ENCODE assay signal across 9 cellular contexts in the genomic region with DNA sequence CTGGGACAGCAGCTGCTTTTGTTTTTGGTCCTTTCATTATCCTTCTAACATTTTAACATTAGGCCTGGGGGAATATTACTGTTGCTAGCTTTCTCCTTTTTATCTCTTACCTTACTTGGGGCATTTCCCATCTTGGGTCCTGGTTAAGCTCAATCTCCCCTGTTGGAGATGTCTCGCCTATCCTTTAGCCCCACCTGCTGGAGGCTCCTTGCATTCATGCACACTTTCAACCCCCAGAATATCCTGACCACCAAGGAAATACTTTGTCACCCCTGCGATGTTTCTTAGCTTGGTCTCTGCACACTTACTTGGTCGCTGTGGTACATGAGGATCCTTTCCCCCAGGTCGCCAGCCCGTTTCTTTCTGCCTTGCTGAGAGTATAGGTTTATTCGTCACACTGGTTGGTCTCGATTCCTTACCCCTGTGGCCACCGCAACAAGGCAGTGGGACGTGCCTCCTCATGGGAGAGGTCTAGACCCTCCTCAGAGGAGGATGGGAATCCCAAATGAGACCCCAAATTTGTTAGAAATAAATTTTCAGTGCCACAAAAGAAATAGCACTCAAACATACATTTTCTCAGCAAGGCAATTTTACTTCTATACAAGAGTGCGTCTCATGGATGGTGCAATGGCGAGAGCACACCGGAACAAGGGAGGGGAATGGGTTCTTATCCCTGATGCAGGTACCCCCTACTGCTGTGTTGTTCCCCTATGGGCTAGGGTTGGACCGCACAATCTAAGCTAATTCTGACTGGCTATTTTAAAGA. TPM values are rescaled to one million over a fixed set of nuclear protein-coding genes. Genes with fewer than 3 reads are reported as not detected.
DNase-seq lines count a peak whose midpoint lies in the region; ATAC-seq and TF ChIP-seq lines count a peak whose summit lies in the region.
"Had no signal": no experiment of that assay in that cellular context is flagged by ENCODE, and none has a peak within 500 bp of the region (broad histone marks: within the 10 kb centered on the region; RNA-seq: fewer than 3 reads in every experiment).

No MANE protein-coding gene starts in this region.

- no peaks in the 10 kb centered on the region for H3K27me3 Mint-ChIP-seq in natural killer cell (ENCODE audit: low read depth in 2 of 2)
- H3K27me3 Mint-ChIP-seq in natural killer cell treated with Interleukin-12 subunit alpha and Interleukin-12 subunit beta and Interleukin-15 and Interleukin-18, amount 100 ng/mL, for 72 hours: no peaks in the 10 kb centered on the region
- peaks cover 2% of the 10 kb centered on the region for H3K27me3 Mint-ChIP-seq in neural progenitor cell (ENCODE audit: insufficient read depth, low read depth)

- H2AFZ ChIP-seq in neural progenitor cell (replicated peaks): no peak overlapping the region

- TF ChIP-seq CTCF in natural killer cell (IDR thresholded peaks at IDR 0.05) (peak; percentile 56), WERI-Rb-1 (IDR thresholded peaks at IDR 0.05; ENCODE audit: low read depth, low read length) (peak; percentile 67), neural progenitor cell (IDR thresholded peaks at IDR 0.05) (peak; percentile 85)

- H4K20me1 ChIP-seq in neural progenitor cell (ENCODE audit: low read depth): no peaks in the 10 kb centered on the region

- no peak overlapping the region for H3K4me3 ChIP-seq in WERI-Rb-1 (ENCODE audit: low read depth, low read length)
- no peak overlapping the region for H3K4me3 ChIP-seq in neural progenitor cell

- peaks cover 14% of the 10 kb centered on the region for H3F3A ChIP-seq in neural progenitor cell (ENCODE audit: low read depth)

- intact Hi-C loops in natural killer cell (cut with micrococcal nuclease): loop anchor here (1.0 kb wide), 1 partner anchor 186 kb away; no protein-coding TSS in a partner anchor

- H3K9ac ChIP-seq in neural progenitor cell: no peak overlapping the region

- H3K9me3 ChIP-seq in WERI-Rb-1 (ENCODE audit: severe bottlenecking) (no peaks in the 10 kb centered on the region), neural progenitor cell (ENCODE audit: low read depth) (no peaks in the 10 kb centered on the region)

- ATAC-seq in natural killer cell (no peak), HG03439 (IDR thresholded peaks at IDR 0.05; ENCODE audit: unreplicated experiment) (no peak), HG03354 (IDR thresholded peaks at IDR 0.05; ENCODE audit: poor library complexity, severe bottlenecking, unreplicated experiment) (no peak)
- no peak for ATAC-seq in natural killer cell treated with Interleukin-12 subunit alpha and Interleukin-12 subunit beta and Interleukin-15 and Interleukin-18, amount 100 ng/mL, for 72 hours
- ATAC-seq: left colon had no signal

- H3K36me3 Mint-ChIP-seq in natural killer cell: no peaks in the 10 kb centered on the region
- peaks cover 5% of the 10 kb centered on the region for H3K36me3 Mint-ChIP-seq in natural killer cell treated with Interleukin-12 subunit alpha and Interleukin-12 subunit beta and Interleukin-15 and Interleukin-18, amount 100 ng/mL, for 72 hours
- H3K36me3 Mint-ChIP-seq in neural progenitor cell: peaks cover 23% of the 10 kb centered on the region

- H3K27ac Mint-ChIP-seq in natural killer cell: no peak overlapping the region
- H3K27ac Mint-ChIP-seq in natural killer cell treated with Interleukin-12 subunit alpha and Interleukin-12 subunit beta and Interleukin-15 and Interleukin-18, amount 100 ng/mL, for 72 hours: no peak overlapping the region
- H3K27ac Mint-ChIP-seq in neural progenitor cell: no peak overlapping the region

- H3K4me1 Mint-ChIP-seq in natural killer cell (peaks cover 0 to 5% of the 10 kb centered on the region in 2 donors), neural progenitor cell (no peaks in the 10 kb centered on the region)
- peaks cover 5 to 7% of the 10 kb centered on the region in 2 donors for H3K4me1 Mint-ChIP-seq in natural killer cell treated with Interleukin-12 subunit alpha and Interleukin-12 subunit beta and Interleukin-15 and Interleukin-18, amount 100 ng/mL, for 72 hours (ENCODE audit: low read depth in 2 of 2)

- H3K27me3 ChIP-seq in WERI-Rb-1 (ENCODE audit: insufficient read depth, low read depth, severe bottlenecking) (no peaks in the 10 kb centered on the region), neural progenitor cell (peaks cover 23% of the 10 kb centered on the region)

- H3K36me3 ChIP-seq in WERI-Rb-1: peaks cover 49% of the 10 kb centered on the region
- no peaks in the 10 kb centered on the region for H3K36me3 ChIP-seq in neural progenitor cell

- no peak overlapping the region for H3K4me3 Mint-ChIP-seq in natural killer cell
- H3K4me3 Mint-ChIP-seq in natural killer cell treated with Interleukin-12 subunit alpha and Interleukin-12 subunit beta and Interleukin-15 and Interleukin-18, amount 100 ng/mL, for 72 hours: no peak overlapping the region
- no peak overlapping the region for H3K4me3 Mint-ChIP-seq in neural progenitor cell

- no peak overlapping the region for H3K27ac ChIP-seq in WERI-Rb-1
- H3K27ac ChIP-seq in neural progenitor cell: no peak overlapping the region

- no peaks in the 10 kb centered on the region for H3K4me1 ChIP-seq in neural progenitor cell

- peak; percentile 50 for DNase-seq in natural killer cell
- DNase-seq in natural killer cell treated with Interleukin-12 subunit alpha and Interleukin-12 subunit beta and Interleukin-15 and Interleukin-18, amount 100 ng/mL, for 72 hours (ENCODE audit: low spot score): no peak
- DNase-seq in WERI-Rb-1: peak; percentile 56
- peak; percentile 42 for DNase-seq in cerebellar cortex (ENCODE audit: low spot score)
- peak; percentile 77 for DNase-seq in neural progenitor cell (ENCODE audit: low spot score)
- DNase-seq in NCI-H1436 treated with DMSO at 0.1 percent for 48 hours (lab: John Stamatoyannopoulos, UW): no peak

- no peaks in the 10 kb centered on the region for H3K79me2 ChIP-seq in neural progenitor cell (ENCODE audit: low read depth)

- H3K9me3 Mint-ChIP-seq in natural killer cell (no peaks in the 10 kb centered on the region), neural progenitor cell (no peaks in the 10 kb centered on the region)
- H3K9me3 Mint-ChIP-seq in natural killer cell treated with Interleukin-12 subunit alpha and Interleukin-12 subunit beta and Interleukin-15 and Interleukin-18, amount 100 ng/mL, for 72 hours: no peaks in the 10 kb centered on the region

- no peak overlapping the region for H3K4me2 ChIP-seq in neural progenitor cell

RNA-seq across cellular contexts. Expression of a gene that starts 5.4 kb away (rescaled TPM):
- total RNA-seq in natural killer cell (10 to 100 TPM; 35.5 to 45.4 (median 41.5) TPM), neural progenitor cell (ENCODE audit: low replicate concordance) (19.8 and 31.8 TPM in 2 replicates)
- total RNA-seq in natural killer cell treated with Interleukin-12 subunit alpha and Interleukin-12 subunit beta and Interleukin-15 and Interleukin-18, amount 100 ng/mL, for 72 hours: 10 to 100 TPM; 67.5 to 96.7 TPM

RNA-seq across cellular contexts. Expression of a gene that starts 20.0 kb away (rescaled TPM):
- total RNA-seq in natural killer cell (1 to 10 TPM; 1.7 to 2.0 (median 1.9) TPM), neural progenitor cell (ENCODE audit: low replicate concordance) (4.7 and 10.4 TPM in 2 replicates)
- 10 to 100 TPM in 1 of 2 donors, 1 to 10 TPM in 1; 6.5 to 25.5 TPM for total RNA-seq in natural killer cell treated with Interleukin-12 subunit alpha and Interleukin-12 subunit beta and Interleukin-15 and Interleukin-18, amount 100 ng/mL, for 72 hours

RNA-seq across cellular contexts. Expression of a gene that starts 42.2 kb away (rescaled TPM):
- 100 to 1,000 TPM; 205 to 251 (median 215) TPM for total RNA-seq in natural killer cell
- total RNA-seq in natural killer cell treated with Interleukin-12 subunit alpha and Interleukin-12 subunit beta and Interleukin-15 and Interleukin-18, amount 100 ng/mL, for 72 hours: 100 to 1,000 TPM; 248 to 321 TPM
- 321 and 361 TPM in 2 replicates for total RNA-seq in neural progenitor cell (ENCODE audit: low replicate concordance)

Comparison
In these comparisons a context has a peak if more than half of its experiments do, and no peak if none do; other contexts are left out.
1. DNase-seq: peak in natural killer cell (single experiment), WERI-Rb-1 (single experiment), cerebellar cortex (single experiment) and neural progenitor cell (single experiment); none in natural killer cell treated with Interleukin-12 subunit alpha and Interleukin-12 subunit beta and Interleukin-15 and Interleukin-18, amount 100 ng/mL, for 72 hours (single experiment) and NCI-H1436 treated with DMSO at 0.1 percent for 48 hours (single experiment).
2. Peak in every context shown above with its lines, with median percentiles within 50 percentile points of each other: CTCF ChIP-seq.